In the genomic region with DNA sequence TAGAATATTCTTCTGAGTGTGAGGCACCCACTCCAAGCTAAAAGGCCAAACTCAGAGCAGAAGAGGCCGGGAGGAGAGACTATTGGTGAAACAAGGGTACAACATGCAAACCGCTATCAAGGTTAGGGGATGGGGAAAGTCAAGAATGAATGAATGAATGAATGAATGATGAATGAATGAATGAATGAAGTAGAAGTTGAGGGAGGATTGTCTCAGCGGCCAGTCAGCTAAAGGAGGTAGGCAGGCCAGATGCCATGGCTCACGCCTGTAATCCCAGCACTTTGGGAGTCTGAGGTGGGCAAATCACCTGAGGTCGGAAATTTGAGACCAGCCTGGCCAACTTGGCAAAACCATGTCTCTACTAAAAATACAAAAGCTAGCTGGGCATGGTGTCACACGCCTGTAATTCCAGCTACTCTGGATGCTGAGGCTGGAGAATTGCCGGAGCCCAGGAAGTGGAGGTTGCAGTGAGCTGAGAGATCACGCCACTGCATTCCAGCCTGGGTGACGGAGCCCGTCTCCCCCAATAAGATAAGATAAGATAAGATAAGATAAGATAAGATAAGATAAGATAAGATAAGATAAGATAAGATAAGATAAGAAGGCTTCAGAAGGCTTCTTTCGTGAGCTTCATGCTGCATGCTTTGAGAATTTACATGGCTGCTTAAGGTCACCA, we compare ENCODE assay signal across 21 cellular contexts.
"Had no signal": no experiment of that assay in that cellular context is flagged by ENCODE, and none has a peak within 500 bp of the region (broad histone marks: within the 10 kb centered on the region; RNA-seq: fewer than 3 reads in every experiment).

No MANE protein-coding gene starts in this region.

- H3K4me3 Mint-ChIP-seq: activated CD4-positive, alpha-beta T cell treated with anti-CD3 and anti-CD28 coated beads for 36 hours; activated CD8-positive, alpha-beta T cell treated with anti-CD3 and anti-CD28 coated beads for 36 hours; activated T-cell treated with anti-CD3 and anti-CD28 coated beads, Interleukin-2, amount 50 U/mL, for 72 hours; brain; T-cell had no signal

- H3K4me1 Mint-ChIP-seq: activated CD4-positive, alpha-beta T cell treated with anti-CD3 and anti-CD28 coated beads for 36 hours; T-cell had no signal

- H3K27ac Mint-ChIP-seq: activated CD4-positive, alpha-beta T cell treated with anti-CD3 and anti-CD28 coated beads for 36 hours; activated CD8-positive, alpha-beta T cell treated with anti-CD3 and anti-CD28 coated beads for 36 hours; activated T-cell treated with anti-CD3 and anti-CD28 coated beads, Interleukin-2, amount 50 U/mL, for 72 hours; T-cell had no signal

- H3K27me3 ChIP-seq: dorsolateral prefrontal cortex, foreskin keratinocyte, heart left ventricle, thyroid gland, uterus had no signal

- H3K9ac ChIP-seq: parathyroid adenoma had no signal

- H3K36me3 ChIP-seq: heart left ventricle, left lung, thyroid gland, uterus, WERI-Rb-1 had no signal

- H3K4me3 ChIP-seq: dorsolateral prefrontal cortex, heart left ventricle, left lung, smooth muscle cell, thyroid gland, uterus had no signal

- H3K27ac ChIP-seq: foreskin keratinocyte, heart left ventricle, left lung, parathyroid adenoma, thyroid gland, uterus, WERI-Rb-1 had no signal

- FAIRE-seq: endometrium, islet of Langerhans had no signal

- ATAC-seq: activated CD4-positive, alpha-beta T cell treated with anti-CD3 and anti-CD28 coated beads for 36 hours; activated CD8-positive, alpha-beta T cell treated with anti-CD3 and anti-CD28 coated beads for 36 hours; activated T-cell treated with anti-CD3 and anti-CD28 coated beads, Interleukin-2, amount 50 U/mL, for 72 hours; esophagus mucosa; foreskin keratinocyte; heart left ventricle; left lung; right cardiac atrium; T-cell had no signal

- H2AFZ ChIP-seq: parathyroid adenoma had no signal

- H3K9me3 ChIP-seq: heart left ventricle, left lung, thyroid gland, uterus had no signal

- H3K27me3 Mint-ChIP-seq: activated CD4-positive, alpha-beta T cell treated with anti-CD3 and anti-CD28 coated beads for 36 hours; activated CD8-positive, alpha-beta T cell treated with anti-CD3 and anti-CD28 coated beads for 36 hours; brain; T-cell had no signal

- H3K79me2 ChIP-seq: parathyroid adenoma had no signal

- DNase-seq: activated CD4-positive, alpha-beta T cell treated with anti-CD3 and anti-CD28 coated beads for 36 hours; activated CD8-positive, alpha-beta memory T cell treated with anti-CD3 and anti-CD28 coated beads, Interleukin-2, amount 50 U/mL, for 4 hours; activated CD8-positive, alpha-beta T cell treated with anti-CD3 and anti-CD28 coated beads for 36 hours; activated naive CD4-positive, alpha-beta T cell; activated T-cell treated with anti-CD3 and anti-CD28 coated beads, Interleukin-2, amount 50 U/mL, for 72 hours; cerebellar nuclear complex; dorsolateral prefrontal cortex; foreskin keratinocyte; heart left ventricle; left lung; right cardiac atrium; T-cell; thyroid gland; uterus; WERI-Rb-1 had no signal

- H3K9me3 Mint-ChIP-seq: activated CD8-positive, alpha-beta T cell treated with anti-CD3 and anti-CD28 coated beads for 36 hours; activated T-cell treated with anti-CD3 and anti-CD28 coated beads, Interleukin-2, amount 50 U/mL, for 72 hours; T-cell had no signal

- H3K4me1 ChIP-seq: foreskin keratinocyte, heart left ventricle, left lung, parathyroid adenoma, thyroid gland, uterus had no signal

- H3K4me2 ChIP-seq: smooth muscle cell had no signal
